24 cellular contexts compared by ENCODE assay signal in the genomic region with DNA sequence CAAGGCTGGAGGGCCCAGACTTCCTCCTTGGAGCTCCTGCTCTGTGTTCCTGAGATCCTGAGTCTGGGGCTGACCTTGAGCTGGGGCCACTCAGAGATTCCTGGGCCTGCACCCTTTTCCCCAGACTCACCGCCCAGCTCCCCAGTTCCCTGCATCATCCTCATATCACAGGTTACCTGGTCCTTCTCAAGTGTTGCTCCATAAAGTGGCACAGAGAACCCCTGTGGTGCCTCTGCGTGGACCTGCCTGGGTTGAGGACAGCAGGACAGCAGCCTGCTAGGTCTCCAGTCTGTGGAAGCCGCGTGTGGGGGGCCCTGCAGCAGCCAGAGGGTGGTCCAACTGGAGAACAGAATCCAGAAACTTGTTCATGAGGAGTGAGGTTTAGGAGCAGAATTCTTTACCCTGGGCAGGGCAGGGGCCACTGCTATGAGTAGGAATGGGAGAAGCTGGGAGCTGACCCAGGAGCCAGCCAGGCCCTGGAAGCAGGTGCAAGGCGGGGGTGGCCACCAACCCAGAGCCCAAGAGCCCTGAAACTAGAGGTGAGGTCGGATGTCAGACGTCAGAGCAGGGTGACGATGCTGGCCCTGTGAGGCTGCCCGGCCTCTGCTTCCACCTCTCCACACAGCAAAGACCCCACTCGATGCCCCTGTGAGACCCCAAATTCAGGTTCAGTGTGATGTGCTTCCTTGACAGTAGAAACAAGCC.
"Had no signal": no experiment of that assay in that cellular context is flagged by ENCODE, and none has a peak within 500 bp of the region (broad histone marks: within the 10 kb centered on the region; RNA-seq: fewer than 3 reads in every experiment).

No MANE protein-coding gene starts in this region.

- DNase-seq: MV-4-11, NCI-H1048, NCI-H1105, NCI-H1417, NCI-H1436 treated with DMSO at 0.1 percent for 48 hours, NCI-H1694, NCI-H187 treated with DMSO at 0.1 percent for 48 hours, NCI-H2029 treated with DMSO at 0.1 percent for 48 hours, NCI-H2107, NCI-H2227 treated with DMSO at 0.1 percent for 48 hours, NCI-H446, NCI-H510A, NCI-H524 treated with DMSO at 0.1 percent for 48 hours, NCI-H69, NCI-H774, Right ventricle myocardium superior, RPMI8226, SIG-M5 had no signal

- H3K27ac ChIP-seq: KMS-11, SJSA1, SK-N-MC had no signal

- H3K4me3 ChIP-seq: K562, SJSA1, SK-N-MC had no signal

- H3K4me1 ChIP-seq: SJSA1 had no signal

- FAIRE-seq: K562, RCC 7860 had no signal

- H3K27me3 ChIP-seq: SJSA1 had no signal

- H3K9ac ChIP-seq: KMS-11 had no signal

- H3K27ac Mint-ChIP-seq: IgD-negative memory B cell had no signal

- H3K4me3 Mint-ChIP-seq: IgD-negative memory B cell had no signal

- H3K36me3 ChIP-seq: SJSA1 had no signal

- H3K4me2 ChIP-seq: KMS-11 had no signal
